Comparison of ENCODE assay signal across 26 cellular contexts in the genomic region with DNA sequence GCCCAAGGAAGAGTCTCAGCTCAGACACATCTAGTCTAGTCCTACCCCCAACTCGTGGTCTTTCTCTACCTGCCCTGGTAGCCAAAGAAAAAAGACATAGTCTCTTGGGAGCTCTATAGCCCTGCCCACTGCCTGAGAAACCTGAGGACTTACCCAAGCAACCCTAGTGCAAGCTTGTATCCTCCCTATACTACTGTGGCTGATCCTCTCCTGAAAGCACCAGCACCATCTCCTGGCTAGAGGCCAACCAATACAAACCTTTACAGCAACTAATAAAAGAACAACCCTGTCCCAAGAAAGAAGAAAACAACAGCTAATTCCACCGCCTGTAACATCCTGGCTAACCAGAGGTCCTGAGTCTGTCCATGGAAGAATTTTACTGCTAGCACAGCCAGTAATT.
DNase-seq lines count a peak whose midpoint lies in the region; TF ChIP-seq lines count a peak whose summit lies in the region.
"Had no signal": no experiment of that assay in that cellular context is flagged by ENCODE, and none has a peak within 500 bp of the region (broad histone marks: within the 10 kb centered on the region; RNA-seq: fewer than 3 reads in every experiment).

No MANE protein-coding gene starts in this region.

- H3K27me3 Mint-ChIP-seq in endothelial cell (ENCODE audit: unreplicated experiment), result no peaks in the 10 kb centered on the region
- H3K27me3 Mint-ChIP-seq: activated T-cell treated with anti-CD3 and anti-CD28 coated beads, Interleukin-2, amount 50 U/mL, for 24 hours; CD4-positive, CD25-positive, alpha-beta regulatory T cell; memory B cell; stimulated activated naive CD8-positive, alpha-beta T cell treated with anti-CD3 and anti-CD28 coated beads, Interleukin-15, Interleukin-2, amounts not matched to agents 100 ng/mL and 50 ng/mL, for 24 hours had no signal

- H3K36me3 Mint-ChIP-seq in endothelial cell (ENCODE audit: low read depth, unreplicated experiment), result no peaks in the 10 kb centered on the region
- H3K36me3 Mint-ChIP-seq: CD4-positive, CD25-positive, alpha-beta regulatory T cell; memory B cell had no signal

- H2AFZ ChIP-seq in neuronal stem cell (ENCODE audit: low read length), result peak overlapping the region; percentile 83

- no peak overlapping the region for H2BK120ac ChIP-seq in neuronal stem cell (ENCODE audit: low read depth, low read length)

- no peak overlapping the region for H2BK5ac ChIP-seq in neuronal stem cell (ENCODE audit: low read length)

- no peak overlapping the region for H3K18ac ChIP-seq in neuronal stem cell (ENCODE audit: low read length)

- no peak overlapping the region for H3K9ac ChIP-seq in neuronal stem cell (ENCODE audit: low read depth, low read length, poor library complexity)

- no peak for TF ChIP-seq CTCF in endothelial cell (IDR thresholded peaks at IDR 0.05; ENCODE audit: unreplicated experiment)

- DNase-seq in HEK293T (ENCODE audit: extremely low spot score) (peak; percentile 37), SHP77 (lab: John Stamatoyannopoulos, UW) (peak; percentile 50 to 67), endothelial cell (ENCODE audit: low spot score) (no peak), neuronal stem cell (ENCODE audit: low spot score) (no peak), NCI-H1105 treated with DMSO at 0.1 percent for 48 hours (lab: John Stamatoyannopoulos, UW) (no peak)
- no peak for DNase-seq in activated effector memory CD4-positive, alpha-beta T cell treated with Interleukin-2 at 50 U/mL for 16 hours
- DNase-seq in effector CD4-positive, alpha-beta T cell, result no peak
- no peak for DNase-seq in activated T-cell treated with anti-CD3 and anti-CD28 coated beads, Interleukin-2, amount 50 U/mL, for 1 hour
- DNase-seq: activated CD4-positive, alpha-beta T cell treated with anti-CD3 and anti-CD28 coated beads for 48 hours; activated naive CD4-positive, alpha-beta T cell; activated T-cell treated with anti-CD3 and anti-CD28 coated beads, Interleukin-2, amount 50 U/mL, for 24 hours; CD4-positive, CD25-positive, alpha-beta regulatory T cell; effector CD8-positive, alpha-beta T cell; GOT3; head of caudate nucleus; NCI-H1048; NCI-H2029 treated with DMSO at 0.1 percent for 48 hours; NCI-H774; ovary; retina; thyroid gland had no signal

- no peak overlapping the region for H3K4me3 Mint-ChIP-seq in endothelial cell (ENCODE audit: unreplicated experiment)
- H3K4me3 Mint-ChIP-seq: activated T-cell treated with anti-CD3 and anti-CD28 coated beads, Interleukin-2, amount 50 U/mL, for 24 hours; CD4-positive, CD25-positive, alpha-beta regulatory T cell; memory B cell; stimulated activated naive CD8-positive, alpha-beta T cell treated with anti-CD3 and anti-CD28 coated beads, Interleukin-15, Interleukin-2, amounts not matched to agents 100 ng/mL and 50 ng/mL, for 24 hours; T-helper 2 cell treated with Interferon-gamma antibody and Interleukin-4, amounts not matched to agents 5 μg/mL and 100 μg/mL, for 36 hours had no signal

- no peak overlapping the region for H3K23ac ChIP-seq in neuronal stem cell (ENCODE audit: low read depth, low read length, poor library complexity)

- no peak overlapping the region for H3K4me3 ChIP-seq in neuronal stem cell (ENCODE audit: low read length in 2 of 2)
- H3K4me3 ChIP-seq: ovary, skin epidermis, thyroid gland had no signal

- H3K36me3 ChIP-seq in neuronal stem cell (replicated peaks in 1 of 2; ENCODE audit: control insufficient read depth in 2 of 2, insufficient read depth in 2 of 2, low read length in 2 of 2), result no peaks in the 10 kb centered on the region
- H3K36me3 ChIP-seq: ovary, thyroid gland had no signal

- peaks cover 18% of the 10 kb centered on the region for H3K4me1 Mint-ChIP-seq in endothelial cell (ENCODE audit: unreplicated experiment)
- H3K4me1 Mint-ChIP-seq: CD4-positive, CD25-positive, alpha-beta regulatory T cell; memory B cell had no signal

- no peak overlapping the region for H4K91ac ChIP-seq in neuronal stem cell (ENCODE audit: low read depth, low read length, poor library complexity)

- H3K27ac Mint-ChIP-seq in endothelial cell (ENCODE audit: unreplicated experiment), result peak overlapping the region; percentile 39
- H3K27ac Mint-ChIP-seq: activated T-cell treated with anti-CD3 and anti-CD28 coated beads, Interleukin-2, amount 50 U/mL, for 24 hours; CD4-positive, CD25-positive, alpha-beta regulatory T cell; memory B cell; stimulated activated naive CD8-positive, alpha-beta T cell treated with anti-CD3 and anti-CD28 coated beads, Interleukin-15, Interleukin-2, amounts not matched to agents 100 ng/mL and 50 ng/mL, for 24 hours; T-helper 2 cell treated with Interferon-gamma antibody and Interleukin-4, amounts not matched to agents 5 μg/mL and 100 μg/mL, for 36 hours had no signal

- no peak overlapping the region for H2BK15ac ChIP-seq in neuronal stem cell (ENCODE audit: low read length)

- no peak overlapping the region for H3K14ac ChIP-seq in neuronal stem cell (ENCODE audit: low read length)

- no peaks in the 10 kb centered on the region for H3K79me1 ChIP-seq in neuronal stem cell (ENCODE audit: low read depth, low read length)

- POLR2A ChIA-PET in HEK293T (lab: Yijun Ruan, JAX), result no interaction called here

- no peak overlapping the region for H3K4me2 ChIP-seq in neuronal stem cell (ENCODE audit: insufficient read depth, low read length, poor library complexity, severe bottlenecking)

- no peak overlapping the region for H3K4ac ChIP-seq in neuronal stem cell (ENCODE audit: low read length)

- H3K9me3 ChIP-seq in neuronal stem cell (replicated peaks in 1 of 2; ENCODE audit: control insufficient read depth in 2 of 2, insufficient read depth in 1 of 2, low read depth in 1 of 2, low read length in 2 of 2), result no peaks in the 10 kb centered on the region
- H3K9me3 ChIP-seq: ovary, thyroid gland had no signal

- no peak overlapping the region for H2BK12ac ChIP-seq in neuronal stem cell (ENCODE audit: low read length)

- no peaks in the 10 kb centered on the region for H3K27me3 ChIP-seq in neuronal stem cell (ENCODE audit: control insufficient read depth in 3 of 3, insufficient read depth in 3 of 3, low read depth in 1 of 3, low read length in 3 of 3)
- H3K27me3 ChIP-seq: ovary, thyroid gland had no signal

- CTCF ChIA-PET in HEK293T (lab: Yijun Ruan, JAX), result interaction anchor here (0.7 to 1.0 kb wide), 2 partner anchors 15 to 583 kb away, joined by 3 to 4 read pairs; no protein-coding TSS in a partner anchor

- H2AK5ac ChIP-seq in neuronal stem cell (ENCODE audit: low read depth, low read length), result no peak overlapping the region

- no peak overlapping the region for H3K27ac ChIP-seq in neuronal stem cell (replicated peaks; ENCODE audit: low read length)
- H3K27ac ChIP-seq: ovary, RWPE1, skin epidermis, thyroid gland had no signal

- H3K9me3 Mint-ChIP-seq in endothelial cell (ENCODE audit: unreplicated experiment), result no peaks in the 10 kb centered on the region

- no peak overlapping the region for H4K8ac ChIP-seq in neuronal stem cell (ENCODE audit: low read depth, low read length)

- no CpG with 5 or more reads among the region's 2 CpGs for WGBS in neuronal stem cell (ENCODE audit: extremely low coverage in 2 of 2, insufficient read length in 2 of 2, insufficient replicate concordance in 1 of 2), 2 donors

- peaks cover 0 to 4% of the 10 kb centered on the region in 2 donors for H3K4me1 ChIP-seq in neuronal stem cell (ENCODE audit: control insufficient read depth in 2 of 2, insufficient read depth in 1 of 2, low read depth in 1 of 2, low read length in 2 of 2)
- H3K4me1 ChIP-seq: thyroid gland had no signal

TF ChIP-seq in HEK293T, 16 proteins besides CTCF, POLR2A, EP300 and RAD21:
- TF ChIP-seq, protein P1, sequence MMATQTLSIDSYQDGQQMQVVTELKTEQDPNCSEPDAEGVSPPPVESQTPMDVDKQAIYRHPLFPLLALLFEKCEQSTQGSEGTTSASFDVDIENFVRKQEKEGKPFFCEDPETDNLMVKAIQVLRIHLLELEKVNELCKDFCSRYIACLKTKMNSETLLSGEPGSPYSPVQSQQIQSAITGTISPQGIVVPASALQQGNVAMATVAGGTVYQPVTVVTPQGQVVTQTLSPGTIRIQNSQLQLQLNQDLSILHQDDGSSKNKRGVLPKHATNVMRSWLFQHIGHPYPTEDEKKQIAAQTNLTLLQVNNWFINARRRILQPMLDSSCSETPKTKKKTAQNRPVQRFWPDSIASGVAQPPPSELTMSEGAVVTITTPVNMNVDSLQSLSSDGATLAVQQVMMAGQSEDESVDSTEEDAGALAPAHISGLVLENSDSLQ (IDR thresholded peaks at IDR 0.05), result no peak
- TF ChIP-seq BHLHE40 (IDR thresholded peaks at IDR 0.05; ENCODE audit: borderline replicate concordance) (no peak), ELF4 (IDR thresholded peaks at IDR 0.05) (no peak)

Comparison
In these comparisons a context has a peak if more than half of its experiments do, and no peak if none do; other contexts are left out.
1. DNase-seq: peak in HEK293T (single experiment) and SHP77 (2 of 2); none in endothelial cell (single experiment), neuronal stem cell (single experiment), NCI-H1105 treated with DMSO at 0.1 percent for 48 hours (single experiment), activated effector memory CD4-positive, alpha-beta T cell treated with Interleukin-2 at 50 U/mL for 16 hours (single experiment), effector CD4-positive, alpha-beta T cell (single experiment) and activated T-cell treated with anti-CD3 and anti-CD28 coated beads, Interleukin-2, amount 50 U/mL, for 1 hour (single experiment).